Comparison of ENCODE assay signal across 10 cellular contexts in the genomic region with DNA sequence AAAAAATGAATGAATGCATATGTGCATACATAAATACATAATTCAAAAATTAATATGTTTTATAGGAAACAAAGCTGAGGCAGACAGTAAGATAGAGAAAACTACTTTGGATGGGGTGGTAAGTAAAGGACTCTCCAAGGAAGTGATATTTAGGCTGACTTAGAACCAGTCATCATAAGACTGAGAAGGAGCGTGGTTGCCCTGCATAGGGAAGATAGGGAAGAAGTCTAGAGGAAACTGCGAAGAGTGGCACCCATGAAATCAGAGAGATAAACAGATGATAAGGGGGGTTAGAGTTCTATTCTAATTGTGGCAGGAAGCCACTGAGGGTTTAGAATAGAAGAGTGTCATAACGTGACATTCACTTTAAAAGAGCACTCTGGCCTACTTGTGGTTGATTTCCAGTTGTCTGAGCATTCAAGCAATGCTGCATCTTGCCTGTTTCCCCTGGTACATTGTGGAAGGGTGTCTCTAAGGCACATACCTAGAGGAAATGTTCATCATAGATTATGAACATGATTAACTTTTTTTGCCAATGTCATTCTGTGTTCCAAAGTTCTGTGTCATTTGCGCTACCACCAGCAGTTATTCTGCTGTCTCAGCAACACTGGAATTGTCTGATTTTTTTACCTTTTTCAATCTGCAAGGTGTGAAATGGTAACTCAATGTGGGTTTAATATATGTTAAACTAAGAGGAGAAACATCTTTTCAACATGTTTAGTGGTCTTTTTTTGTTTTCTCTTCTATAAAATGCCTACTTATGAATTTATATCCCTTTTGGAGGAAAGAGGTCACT. TPM values are rescaled to one million over a fixed set of nuclear protein-coding genes. Genes with fewer than 3 reads are reported as not detected.
DNase-seq lines count a peak whose midpoint lies in the region; FAIRE-seq and TF ChIP-seq lines count a peak whose summit lies in the region.
"Had no signal": no experiment of that assay in that cellular context is flagged by ENCODE, and none has a peak within 500 bp of the region (broad histone marks: within the 10 kb centered on the region; RNA-seq: fewer than 3 reads in every experiment).

No MANE protein-coding gene starts in this region.

- H3K4me1 ChIP-seq in thyroid gland, result peaks cover 12 to 17% of the 10 kb centered on the region in 2 donors
- H3K4me1 ChIP-seq: psoas muscle had no signal

- H3K27me3 ChIP-seq in thyroid gland, result no peaks in the 10 kb centered on the region

- no peaks in the 10 kb centered on the region for H3K9me3 ChIP-seq in thyroid gland
- H3K9me3 ChIP-seq: psoas muscle had no signal

- 77 to 78% methylated on average over 4 of the region's 4 CpGs for WGBS in thyroid gland, 2 donors

- in situ Hi-C loops in KBM-7 (cut with MboI; ENCODE audit: low pct_unique_long_range_greater_than_20kb, low sequenced_read_pairs), result no loop called here

- H3K27me3 Mint-ChIP-seq in chondrocyte (ENCODE audit: low read depth), result no peaks in the 10 kb centered on the region
- H3K27me3 Mint-ChIP-seq in progenitor cell of endocrine pancreas, result no peaks in the 10 kb centered on the region

- DNase-seq in GM18507 (ENCODE audit: extremely low spot score, insufficient read length, low read depth) (no peak), KBM-7 (peak; percentile 3), chondrocyte (ENCODE audit: low spot score) (no peak), progenitor cell of endocrine pancreas (ENCODE audit: low spot score, unreplicated experiment) (no peak), DMS79 treated with DMSO at 0.1 percent for 48 hours (lab: John Stamatoyannopoulos, UW) (no peak), thyroid gland (no peak)
- DNase-seq in stimulated activated CD4-positive, alpha-beta T cell treated with anti-CD3 and anti-CD28 coated beads, Interleukin-4, amount 100 ng/mL, for 24 hours, result no peak
- DNase-seq: NCI-H187 treated with DMSO at 0.1 percent for 48 hours, psoas muscle, Right ventricle myocardium superior had no signal

- peaks cover 63% of the 10 kb centered on the region for H3K4me1 Mint-ChIP-seq in chondrocyte (ENCODE audit: low read depth)
- H3K4me1 Mint-ChIP-seq in progenitor cell of endocrine pancreas (ENCODE audit: low read depth), result peaks cover 33% of the 10 kb centered on the region

- no peaks in the 10 kb centered on the region for H3K36me3 Mint-ChIP-seq in chondrocyte (ENCODE audit: low read depth)
- peaks cover 2% of the 10 kb centered on the region for H3K36me3 Mint-ChIP-seq in progenitor cell of endocrine pancreas (ENCODE audit: insufficient read depth)

- H3K4me3 ChIP-seq in thyroid gland (replicated peaks in 1 of 3), result no peak overlapping the region
- H3K4me3 ChIP-seq: psoas muscle had no signal

- no peaks in the 10 kb centered on the region for H3K36me3 ChIP-seq in thyroid gland

- no peak overlapping the region for H3K27ac ChIP-seq in thyroid gland
- H3K27ac ChIP-seq: psoas muscle had no signal

- FAIRE-seq in GM18507 (lab: Jason Lieb, UNC), result peak; percentile 67

- TF ChIP-seq POLR2A in thyroid gland (IDR thresholded peaks at IDR 0.05), result no peak

- H3K9me3 Mint-ChIP-seq in chondrocyte (ENCODE audit: low read depth) (no peaks in the 10 kb centered on the region), progenitor cell of endocrine pancreas (ENCODE audit: low read depth) (no peaks in the 10 kb centered on the region)

- H3K27ac Mint-ChIP-seq in chondrocyte (ENCODE audit: unreplicated experiment) (peak overlapping the region; percentile 8), progenitor cell of endocrine pancreas (no peak overlapping the region)

- no peak overlapping the region for H3K4me3 Mint-ChIP-seq in chondrocyte (ENCODE audit: unreplicated experiment)
- H3K4me3 Mint-ChIP-seq in progenitor cell of endocrine pancreas (ENCODE audit: low read depth), result peak overlapping the region; percentile 50

- TF ChIP-seq CTCF in chondrocyte (IDR thresholded peaks at IDR 0.05) (no peak), progenitor cell of endocrine pancreas (IDR thresholded peaks at IDR 0.05; ENCODE audit: unreplicated experiment) (no peak), thyroid gland (IDR thresholded peaks at IDR 0.05) (no peak)

- intact Hi-C loops in thyroid gland (cut with DNase I), result no loop called here

RNA-seq across cellular contexts. Expression of gene GRAMD2B, which starts 49.4 kb away (rescaled TPM):
- total RNA-seq in chondrocyte (56.5 to 72.4 TPM (median 61.5 TPM) in 3 replicates), progenitor cell of endocrine pancreas (21.6 and 32.1 TPM in 2 replicates), thyroid gland (100 to 1,000 TPM in 3 of 4 donors, 10 to 100 TPM in 1; 68.1 to 115 (median 105) TPM)
